10 cellular contexts compared by ENCODE assay signal in the genomic region with DNA sequence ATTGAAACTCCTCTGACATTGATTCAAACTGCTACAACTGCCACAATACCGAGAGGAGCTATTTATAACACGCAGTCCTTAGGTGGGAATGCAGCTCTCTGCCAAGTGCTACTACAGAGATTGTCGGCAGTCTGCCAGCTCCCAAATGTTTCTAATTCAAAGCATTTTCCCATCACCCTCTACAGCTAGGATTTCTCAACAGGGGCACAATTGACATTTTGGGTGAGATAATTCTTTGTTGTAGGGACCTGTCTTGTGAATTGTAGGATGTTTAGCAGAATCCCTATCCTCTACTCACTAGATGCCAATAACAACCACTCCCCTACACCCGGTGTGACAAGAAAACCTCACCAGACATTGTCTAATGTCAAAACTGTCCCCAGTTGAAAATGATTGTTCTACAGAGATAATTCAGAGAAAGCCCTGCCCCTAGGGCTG. TPM values are rescaled to one million over a fixed set of nuclear protein-coding genes. Genes with fewer than 3 reads are reported as not detected.
DNase-seq lines count a peak whose midpoint lies in the region; ATAC-seq and TF ChIP-seq lines count a peak whose summit lies in the region.
"Had no signal": no experiment of that assay in that cellular context is flagged by ENCODE, and none has a peak within 500 bp of the region (broad histone marks: within the 10 kb centered on the region; RNA-seq: fewer than 3 reads in every experiment).

No MANE protein-coding gene starts in this region.

- no peaks in the 10 kb centered on the region for H3K27me3 ChIP-seq in WERI-Rb-1 (ENCODE audit: insufficient read depth, low read depth, severe bottlenecking)
- no peaks in the 10 kb centered on the region for H3K27me3 ChIP-seq in CD8-positive, alpha-beta memory T cell (ENCODE audit: insufficient read depth, low read length, poor library complexity, severe bottlenecking)

- H3K9me3 Mint-ChIP-seq in CD8-positive, alpha-beta memory T cell = no peaks in the 10 kb centered on the region
- H3K9me3 Mint-ChIP-seq: activated CD4-positive, alpha-beta memory T cell treated with anti-CD3 and anti-CD28 coated beads, Interleukin-2, amount 10 ng/mL, durations not matched to agents 7 days and 5 days had no signal

- ATAC-seq in left ventricle myocardium superior (peak; percentile 82), GM19395 (IDR thresholded peaks at IDR 0.05; ENCODE audit: unreplicated experiment) (no peak), HG02623 (IDR thresholded peaks at IDR 0.05; ENCODE audit: unreplicated experiment) (no peak)

- peak; percentile 51 for DNase-seq in A172 (ENCODE audit: low spot score)
- peak; percentile 68 for DNase-seq in NCI-H1092 (lab: John Stamatoyannopoulos, UW)
- DNase-seq in astrocyte of the cerebellum (ENCODE audit: low read depth) = peak; percentile 76
- peak; percentile 73 for DNase-seq in left ventricle myocardium superior
- DNase-seq in WERI-Rb-1 = no peak
- no peak for DNase-seq in CD8-positive, alpha-beta memory T cell
- DNase-seq: activated CD4-positive, alpha-beta memory T cell treated with anti-CD3 and anti-CD28 coated beads, Interleukin-2, amount 10 ng/mL, durations not matched to agents 7 days and 5 days had no signal

- TF ChIP-seq CTCF in astrocyte of the cerebellum (IDR thresholded peaks at IDR 0.05; ENCODE audit: low read depth, low read length, missing control alignments) (no peak), WERI-Rb-1 (IDR thresholded peaks at IDR 0.05; ENCODE audit: low read depth, low read length) (no peak)

- intact Hi-C loops in left ventricle myocardium superior (cut with micrococcal nuclease) = loop anchor here (10.0 kb wide), 1 partner anchor 233 kb away; a partner anchor contains a TSS

- in situ Hi-C loops in astrocyte of the cerebellum (cut with HindIII; ENCODE audit: low sequenced_read_pairs) = no loop called here

- no peaks in the 10 kb centered on the region for H3K36me3 ChIP-seq in WERI-Rb-1
- no peaks in the 10 kb centered on the region for H3K36me3 ChIP-seq in CD8-positive, alpha-beta memory T cell (ENCODE audit: insufficient read depth, low read length)

- H3K27me3 Mint-ChIP-seq in CD8-positive, alpha-beta memory T cell = no peaks in the 10 kb centered on the region
- H3K27me3 Mint-ChIP-seq: activated CD4-positive, alpha-beta memory T cell treated with anti-CD3 and anti-CD28 coated beads, Interleukin-2, amount 10 ng/mL, durations not matched to agents 7 days and 5 days had no signal

- peak overlapping the region in 1 of 8 donors; percentile 17 for H3K27ac Mint-ChIP-seq in CD8-positive, alpha-beta memory T cell
- H3K27ac Mint-ChIP-seq: activated CD4-positive, alpha-beta memory T cell treated with anti-CD3 and anti-CD28 coated beads, Interleukin-2, amount 10 ng/mL, durations not matched to agents 7 days and 5 days; B cell had no signal

- POLR2A ChIA-PET in CD8-positive, alpha-beta memory T cell (lab: Charles Lee) = no interaction called here

- CTCF ChIA-PET in CD8-positive, alpha-beta memory T cell (lab: Charles Lee) = interaction anchor here (2.4 kb wide), 1 partner anchor 13 kb away, joined by 9 read pairs; no protein-coding TSS in a partner anchor

- no peaks in the 10 kb centered on the region for H3K36me3 Mint-ChIP-seq in CD8-positive, alpha-beta memory T cell

- peaks cover 20% of the 10 kb centered on the region for H3K4me1 ChIP-seq in CD8-positive, alpha-beta memory T cell (ENCODE audit: insufficient read depth, low read length)

- H3K4me1 Mint-ChIP-seq in CD8-positive, alpha-beta memory T cell = peaks cover 21 to 30% (median 23%) of the 10 kb centered on the region in 3 donors

- H3K4me3 ChIP-seq in astrocyte of the cerebellum (ENCODE audit: low read depth, low read length) = no peak overlapping the region
- H3K4me3 ChIP-seq in WERI-Rb-1 (ENCODE audit: low read depth, low read length) = no peak overlapping the region
- no peak overlapping the region for H3K4me3 ChIP-seq in CD8-positive, alpha-beta memory T cell (ENCODE audit: low read length)

- no peaks in the 10 kb centered on the region for H3K9me3 ChIP-seq in WERI-Rb-1 (ENCODE audit: severe bottlenecking)
- H3K9me3 ChIP-seq in CD8-positive, alpha-beta memory T cell (ENCODE audit: low read length) = no peaks in the 10 kb centered on the region

- no peak overlapping the region for H3K4me3 Mint-ChIP-seq in CD8-positive, alpha-beta memory T cell
- H3K4me3 Mint-ChIP-seq: activated CD4-positive, alpha-beta memory T cell treated with anti-CD3 and anti-CD28 coated beads, Interleukin-2, amount 10 ng/mL, durations not matched to agents 7 days and 5 days; B cell had no signal

- no peak overlapping the region for H3K27ac ChIP-seq in WERI-Rb-1
- H3K27ac ChIP-seq in CD8-positive, alpha-beta memory T cell (ENCODE audit: low read depth, low read length) = no peak overlapping the region

RNA-seq across cellular contexts. Expression of a gene that starts 7.8 kb away (rescaled TPM):
- total RNA-seq in A172 (2014; rRNA removed; shearing (Covaris generic)) = 34.8 and 41.4 TPM in 2 replicates
- total RNA-seq in left ventricle myocardium superior = 22.5 TPM
- total RNA-seq in CD8-positive, alpha-beta memory T cell = 10 to 100 TPM; 44.3 to 45.0 TPM
- polyA plus RNA-seq in CD8-positive, alpha-beta memory T cell = 57.9 TPM

Comparison
In these comparisons a context has a peak if more than half of its experiments do, and no peak if none do; other contexts are left out.
1. DNase-seq: peak in A172 (single experiment), NCI-H1092 (single experiment), astrocyte of the cerebellum (single experiment) and left ventricle myocardium superior (single experiment); none in WERI-Rb-1 (single experiment) and CD8-positive, alpha-beta memory T cell (0 of 5).